Comparison of ENCODE assay signal across 28 cellular contexts in the genomic region with DNA sequence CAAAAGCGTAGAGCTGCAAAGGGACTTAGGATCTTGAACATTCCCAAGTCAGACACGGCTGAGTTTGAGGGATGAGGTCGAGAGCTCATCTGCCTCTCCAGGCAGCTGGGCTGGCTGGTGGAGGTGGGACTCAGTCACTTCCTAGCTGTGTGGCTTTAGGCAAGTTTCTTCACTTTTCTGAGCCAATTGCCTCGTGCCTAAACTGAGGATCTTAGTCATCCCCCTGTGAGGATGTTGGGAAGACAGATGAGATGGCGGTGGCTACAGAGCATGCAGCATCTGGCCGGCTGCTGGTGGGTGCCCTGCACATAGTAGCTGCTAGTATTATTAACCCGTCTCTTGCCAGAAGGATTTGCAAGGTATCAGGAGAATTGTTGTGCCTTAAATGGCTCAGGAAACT. TPM values are rescaled to one million over a fixed set of nuclear protein-coding genes. Genes with fewer than 3 reads are reported as not detected.
DNase-seq lines count a peak whose midpoint lies in the region; ATAC-seq and TF ChIP-seq lines count a peak whose summit lies in the region.
"Had no signal": no experiment of that assay in that cellular context is flagged by ENCODE, and none has a peak within 500 bp of the region (broad histone marks: within the 10 kb centered on the region; RNA-seq: fewer than 3 reads in every experiment).

No MANE protein-coding gene starts in this region.

- H3K27me3 ChIP-seq in mammary epithelial cell (ENCODE audit: insufficient read depth, low read length) (no peaks in the 10 kb centered on the region), GM23248 (replicated peaks; ENCODE audit: insufficient read depth) (no peaks in the 10 kb centered on the region)

- no peak overlapping the region for H3K9ac ChIP-seq in mammary epithelial cell (ENCODE audit: insufficient read depth, low read length)
- no peak overlapping the region for H3K9ac ChIP-seq in GM23248
- H3K9ac ChIP-seq: KMS-11, SK-N-SH had no signal

- no peaks in the 10 kb centered on the region for H3K9me2 ChIP-seq in GM23248 (ENCODE audit: insufficient read depth)
- H3K9me2 ChIP-seq: SK-N-SH had no signal

- DNase-seq in MCF 10A (ENCODE audit: unreplicated experiment) (peak; percentile 17), mammary epithelial cell (no peak), GM23248 (peak; percentile 51), epithelial cell of esophagus (ENCODE audit: low read depth) (peak; percentile 13), NCI-H187 (lab: John Stamatoyannopoulos, UW) (no peak), SHP77 treated with DMSO at 0.1 percent for 48 hours (lab: John Stamatoyannopoulos, UW) (no peak), iPS-NIHi7 (ENCODE audit: extremely low spot score) (no peak)
- DNase-seq: ACHN; AML-193; C1 segment of cervical spinal cord; Caco-2; CD8-positive, alpha-beta T cell; H7; NCI-H1092 treated with DMSO at 0.1 percent for 48 hours; NCI-H146; NCI-H2029 treated with DMSO at 0.1 percent for 48 hours; NCI-H446 treated with DMSO at 0.1 percent for 48 hours; NCI-H526; NCI-H82; NK-92 treated with Interleukin-12 subunit alpha and Interleukin-12 subunit beta, amount 100 ng/mL, for 24 hours; SIG-M5; SK-N-SH; T-helper 17 cell had no signal

- no peak for TF ChIP-seq CTCF in MCF 10A (IDR thresholded peaks at IDR 0.05; ENCODE audit: unreplicated experiment)
- no peak for TF ChIP-seq CTCF in mammary epithelial cell (conservative IDR thresholded peaks at IDR 0.05 in 1 of 2, IDR thresholded peaks at IDR 0.05 in 1 of 2; ENCODE audit: extremely low read depth in 1 of 2, insufficient read depth in 1 of 2, low read depth in 1 of 2, low read length in 2 of 2)
- TF ChIP-seq CTCF in epithelial cell of esophagus (IDR thresholded peaks at IDR 0.05; ENCODE audit: insufficient read depth, low read depth, low read length, missing control alignments): no peak

- H3K4me1 ChIP-seq in mammary epithelial cell (ENCODE audit: insufficient read depth, low read length) (no peaks in the 10 kb centered on the region), GM23248 (ENCODE audit: insufficient read depth) (no peaks in the 10 kb centered on the region)
- H3K4me1 ChIP-seq: Caco-2 had no signal

- no peak overlapping the region for H2AFZ ChIP-seq in mammary epithelial cell (ENCODE audit: low read depth, low read length)
- no peak overlapping the region for H2AFZ ChIP-seq in GM23248

- no peaks in the 10 kb centered on the region for H3K27me3 Mint-ChIP-seq in MCF 10A (ENCODE audit: insufficient read depth, unreplicated experiment)
- H3K27me3 Mint-ChIP-seq: IgD-negative memory B cell had no signal

- H3K4me2 ChIP-seq in mammary epithelial cell (ENCODE audit: insufficient read depth, low read depth, low read length) (no peak overlapping the region), GM23248 (ENCODE audit: unreplicated experiment) (no peak overlapping the region)
- H3K4me2 ChIP-seq: KMS-11, SK-N-SH had no signal

- H3K4me1 Mint-ChIP-seq in MCF 10A (ENCODE audit: insufficient read depth, unreplicated experiment): no peaks in the 10 kb centered on the region
- H3K4me1 Mint-ChIP-seq: IgD-negative memory B cell, T-helper 17 cell had no signal

- CTCF ChIA-PET in MCF 10A (lab: Yijun Ruan, JAX): interaction anchor here (0.9 to 1.1 kb wide), 3 partner anchors 27 to 423 kb away, joined by 3 to 5 read pairs (median 4); no protein-coding TSS in a partner anchor
- CTCF ChIA-PET in mammary epithelial cell (lab: Charles Lee; ENCODE audit: low non-redundant PET): no interaction called here

- H4K20me1 ChIP-seq in mammary epithelial cell (ENCODE audit: insufficient read depth, low read length): no peaks in the 10 kb centered on the region
- no peaks in the 10 kb centered on the region for H4K20me1 ChIP-seq in GM23248 (ENCODE audit: insufficient read depth)

- POLR2A ChIA-PET in MCF 10A (lab: Yijun Ruan, JAX): no interaction called here

- no peak overlapping the region for H3K4me3 Mint-ChIP-seq in MCF 10A (ENCODE audit: unreplicated experiment)
- H3K4me3 Mint-ChIP-seq: CD8-positive, alpha-beta T cell; IgD-negative memory B cell; T-helper 17 cell had no signal

- no TSS peak for BruUV-seq in MCF 10A (replicated peaks; lab: Mats Ljungman, UMichigan)
- no TSS peak for BruUV-seq in mammary epithelial cell (replicated peaks; lab: Mats Ljungman, UMichigan)

- H3K79me2 ChIP-seq in mammary epithelial cell (ENCODE audit: insufficient read depth, low read length) (no peaks in the 10 kb centered on the region), GM23248 (ENCODE audit: insufficient read depth) (no peaks in the 10 kb centered on the region)

- intact Hi-C loops in MCF 10A (cut with micrococcal nuclease): no loop called here
- intact Hi-C loops in mammary epithelial cell (cut with micrococcal nuclease): no loop called here

- in situ Hi-C loops in mammary epithelial cell (cut with MboI; ENCODE audit: low sequenced_read_pairs in 2 of 2): no loop called here
- in situ Hi-C loops in GM23248 (cut with MboI): no loop called here

- H3K9me3 Mint-ChIP-seq in MCF 10A (ENCODE audit: unreplicated experiment): no peaks in the 10 kb centered on the region
- H3K9me3 Mint-ChIP-seq: CD8-positive, alpha-beta T cell had no signal

- dilution Hi-C loops in mammary epithelial cell (cut with HindIII; ENCODE audit: low sequenced_read_pairs): no loop called here

- H3F3A ChIP-seq in GM23248 (ENCODE audit: insufficient read depth): no peaks in the 10 kb centered on the region

- no peaks in the 10 kb centered on the region for H3K36me3 ChIP-seq in mammary epithelial cell (ENCODE audit: insufficient read depth, low read length)
- no peaks in the 10 kb centered on the region for H3K36me3 ChIP-seq in GM23248 (ENCODE audit: low read depth)

- H3K27ac ChIP-seq in mammary epithelial cell (ENCODE audit: insufficient read depth, low read depth, low read length) (no peak overlapping the region), GM23248 (no peak overlapping the region)
- H3K27ac ChIP-seq: 22Rv1, KMS-11, RWPE1 had no signal

- no peaks in the 10 kb centered on the region for H3K9me3 ChIP-seq in mammary epithelial cell (replicated peaks; ENCODE audit: insufficient read depth, low read length)
- no peaks in the 10 kb centered on the region for H3K9me3 ChIP-seq in GM23248 (ENCODE audit: low read depth)
- H3K9me3 ChIP-seq: Caco-2, SK-N-SH had no signal

- no peak for ATAC-seq in HG02623 (IDR thresholded peaks at IDR 0.05; ENCODE audit: unreplicated experiment)
- ATAC-seq: CD8-positive, alpha-beta T cell; T-helper 17 cell had no signal

- H3K27ac Mint-ChIP-seq in MCF 10A (ENCODE audit: low read depth, unreplicated experiment): no peak overlapping the region
- H3K27ac Mint-ChIP-seq: CD8-positive, alpha-beta T cell; IgD-negative memory B cell; T-helper 17 cell had no signal

- 51% methylated on average over 7 of the region's 7 CpGs for WGBS in mammary epithelial cell (ENCODE audit: low coverage, missing lambda C conversion rate)
- WGBS in GM23248 (ENCODE audit: low coverage in 1 of 2, low lambda C conversion rate in 2 of 2, missing lambda C conversion rate in 2 of 2), 2 experiments: 12 to 15% methylated on average over 7 of the region's 7 CpGs

- H3K36me3 Mint-ChIP-seq in MCF 10A (ENCODE audit: insufficient read depth, unreplicated experiment): no peaks in the 10 kb centered on the region
- H3K36me3 Mint-ChIP-seq: CD8-positive, alpha-beta T cell; IgD-negative memory B cell had no signal

- no peak overlapping the region for H3K4me3 ChIP-seq in mammary epithelial cell (replicated peaks in 1 of 3; ENCODE audit: insufficient read depth in 1 of 3, low read depth in 2 of 3, low read length in 3 of 3)
- H3K4me3 ChIP-seq in GM23248: no peak overlapping the region
- H3K4me3 ChIP-seq in epithelial cell of esophagus (ENCODE audit: low read length): no peak overlapping the region

RNA-seq across cellular contexts. Expression of gene TFAP2C, which starts 27.5 kb away (rescaled TPM):
- 13.2 and 14.9 TPM in 2 replicates for total RNA-seq in MCF 10A (2022)
- total RNA-seq in mammary epithelial cell: 10 to 100 TPM; 20.0 to 23.3 TPM
- 12.7 TPM for polyA plus RNA-seq in mammary epithelial cell
- 18.0 TPM for polyA minus RNA-seq in mammary epithelial cell
- total RNA-seq in GM23248 (2014; rRNA removed; shearing (Covaris generic)): 12.3 and 12.8 TPM in 2 replicates
- polyA plus RNA-seq in GM23248 (2016; fragmentation: Nextera tagmentation; extraction: Ambion mirVana): 16.6 and 19.0 TPM in 2 replicates
- total RNA-seq: CD8-positive, alpha-beta T cell; T-helper 17 cell had no signal
- polyA plus RNA-seq: IgD-negative memory B cell, SK-N-SH had no signal

Comparison
In these comparisons a context has a peak if more than half of its experiments do, and no peak if none do; other contexts are left out.
1. DNase-seq: peak in MCF 10A (single experiment), GM23248 (single experiment) and epithelial cell of esophagus (single experiment); none in mammary epithelial cell (single experiment), NCI-H187 (0 of 2), SHP77 treated with DMSO at 0.1 percent for 48 hours (single experiment) and iPS-NIHi7 (single experiment).